1 cellular context compared by ENCODE assay signal in the genomic region with DNA sequence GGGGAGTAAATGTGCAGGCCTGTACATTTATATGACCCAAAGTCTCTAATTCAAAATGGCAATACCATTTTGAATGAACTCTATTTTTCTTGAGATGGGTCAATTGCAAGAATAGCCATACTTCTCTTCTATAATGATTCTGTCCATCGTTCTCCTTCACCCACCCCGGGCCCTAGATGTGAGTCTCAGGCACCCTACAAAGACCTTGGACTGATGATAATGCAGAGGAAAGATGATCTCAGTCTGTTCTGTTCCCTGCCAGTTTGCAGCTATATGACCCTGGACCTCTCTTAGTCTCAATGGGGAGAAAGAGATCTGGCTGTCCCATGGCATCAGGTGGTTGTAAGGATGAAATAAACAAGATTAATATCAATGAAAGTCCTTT.
TF ChIP-seq lines count a peak whose summit lies in the region.

No MANE protein-coding gene starts in this region.

TF ChIP-seq in GM23338, 12 proteins besides CTCF, POLR2A, EP300 and RAD21:
- TF ChIP-seq, protein P1, sequence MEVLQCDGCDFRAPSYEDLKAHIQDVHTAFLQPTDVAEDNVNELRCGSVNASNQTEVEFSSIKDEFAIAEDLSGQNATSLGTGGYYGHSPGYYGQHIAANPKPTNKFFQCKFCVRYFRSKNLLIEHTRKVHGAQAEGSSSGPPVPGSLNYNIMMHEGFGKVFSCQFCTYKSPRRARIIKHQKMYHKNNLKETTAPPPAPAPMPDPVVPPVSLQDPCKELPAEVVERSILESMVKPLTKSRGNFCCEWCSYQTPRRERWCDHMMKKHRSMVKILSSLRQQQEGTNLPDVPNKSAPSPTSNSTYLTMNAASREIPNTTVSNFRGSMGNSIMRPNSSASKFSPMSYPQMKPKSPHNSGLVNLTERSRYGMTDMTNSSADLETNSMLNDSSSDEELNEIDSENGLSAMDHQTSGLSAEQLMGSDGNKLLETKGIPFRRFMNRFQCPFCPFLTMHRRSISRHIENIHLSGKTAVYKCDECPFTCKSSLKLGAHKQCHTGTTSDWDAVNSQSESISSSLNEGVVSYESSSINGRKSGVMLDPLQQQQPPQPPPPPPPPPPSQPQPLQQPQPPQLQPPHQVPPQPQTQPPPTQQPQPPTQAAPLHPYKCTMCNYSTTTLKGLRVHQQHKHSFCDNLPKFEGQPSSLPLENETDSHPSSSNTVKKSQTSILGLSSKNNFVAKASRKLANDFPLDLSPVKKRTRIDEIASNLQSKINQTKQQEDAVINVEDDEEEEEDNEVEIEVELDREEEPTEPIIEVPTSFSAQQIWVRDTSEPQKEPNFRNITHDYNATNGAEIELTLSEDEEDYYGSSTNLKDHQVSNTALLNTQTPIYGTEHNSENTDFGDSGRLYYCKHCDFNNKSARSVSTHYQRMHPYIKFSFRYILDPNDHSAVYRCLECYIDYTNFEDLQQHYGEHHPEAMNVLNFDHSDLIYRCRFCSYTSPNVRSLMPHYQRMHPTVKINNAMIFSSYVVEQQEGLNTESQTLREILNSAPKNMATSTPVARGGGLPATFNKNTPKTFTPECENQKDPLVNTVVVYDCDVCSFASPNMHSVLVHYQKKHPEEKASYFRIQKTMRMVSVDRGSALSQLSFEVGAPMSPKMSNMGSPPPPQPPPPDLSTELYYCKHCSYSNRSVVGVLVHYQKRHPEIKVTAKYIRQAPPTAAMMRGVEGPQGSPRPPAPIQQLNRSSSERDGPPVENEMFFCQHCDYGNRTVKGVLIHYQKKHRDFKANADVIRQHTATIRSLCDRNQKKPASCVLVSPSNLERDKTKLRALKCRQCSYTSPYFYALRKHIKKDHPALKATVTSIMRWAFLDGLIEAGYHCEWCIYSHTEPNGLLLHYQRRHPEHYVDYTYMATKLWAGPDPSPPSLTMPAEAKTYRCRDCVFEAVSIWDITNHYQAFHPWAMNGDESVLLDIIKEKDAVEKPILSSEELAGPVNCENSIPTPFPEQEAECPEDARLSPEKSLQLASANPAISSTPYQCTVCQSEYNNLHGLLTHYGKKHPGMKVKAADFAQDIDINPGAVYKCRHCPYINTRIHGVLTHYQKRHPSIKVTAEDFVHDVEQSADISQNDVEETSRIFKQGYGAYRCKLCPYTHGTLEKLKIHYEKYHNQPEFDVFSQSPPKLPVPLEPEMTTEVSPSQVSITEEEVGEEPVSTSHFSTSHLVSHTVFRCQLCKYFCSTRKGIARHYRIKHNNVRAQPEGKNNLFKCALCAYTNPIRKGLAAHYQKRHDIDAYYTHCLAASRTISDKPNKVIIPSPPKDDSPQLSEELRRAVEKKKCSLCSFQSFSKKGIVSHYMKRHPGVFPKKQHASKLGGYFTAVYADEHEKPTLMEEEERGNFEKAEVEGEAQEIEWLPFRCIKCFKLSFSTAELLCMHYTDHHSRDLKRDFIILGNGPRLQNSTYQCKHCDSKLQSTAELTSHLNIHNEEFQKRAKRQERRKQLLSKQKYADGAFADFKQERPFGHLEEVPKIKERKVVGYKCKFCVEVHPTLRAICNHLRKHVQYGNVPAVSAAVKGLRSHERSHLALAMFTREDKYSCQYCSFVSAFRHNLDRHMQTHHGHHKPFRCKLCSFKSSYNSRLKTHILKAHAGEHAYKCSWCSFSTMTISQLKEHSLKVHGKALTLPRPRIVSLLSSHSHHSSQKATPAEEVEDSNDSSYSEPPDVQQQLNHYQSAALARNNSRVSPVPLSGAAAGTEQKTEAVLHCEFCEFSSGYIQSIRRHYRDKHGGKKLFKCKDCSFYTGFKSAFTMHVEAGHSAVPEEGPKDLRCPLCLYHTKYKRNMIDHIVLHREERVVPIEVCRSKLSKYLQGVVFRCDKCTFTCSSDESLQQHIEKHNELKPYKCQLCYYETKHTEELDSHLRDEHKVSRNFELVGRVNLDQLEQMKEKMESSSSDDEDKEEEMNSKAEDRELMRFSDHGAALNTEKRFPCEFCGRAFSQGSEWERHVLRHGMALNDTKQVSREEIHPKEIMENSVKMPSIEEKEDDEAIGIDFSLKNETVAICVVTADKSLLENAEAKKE (CRISPR knock-in tag; IDR thresholded peaks at IDR 0.05): no peak
- TF ChIP-seq ZNF331 (CRISPR knock-in tag; IDR thresholded peaks at IDR 0.05; ENCODE audit: low read depth) (no peak), NANOG (IDR thresholded peaks at IDR 0.05; ENCODE audit: borderline replicate concordance) (no peak), ZNF114 (CRISPR knock-in tag; IDR thresholded peaks at IDR 0.05) (no peak), EZH2 (IDR thresholded peaks at IDR 0.05; ENCODE audit: low read depth, unreplicated experiment) (no peak), JUNB (IDR thresholded peaks at IDR 0.05; ENCODE audit: unreplicated experiment) (no peak), STAT1 (IDR thresholded peaks at IDR 0.05; ENCODE audit: unreplicated experiment) (no peak), EZH2phosphoT487 (IDR thresholded peaks at IDR 0.05; ENCODE audit: unreplicated experiment) (no peak), CREB1 (CRISPR knock-in tag; IDR thresholded peaks at IDR 0.05; ENCODE audit: low read depth) (no peak), POLR2AphosphoS5 (IDR thresholded peaks at IDR 0.05; ENCODE audit: low read depth) (no peak)
- TF ChIP-seq, protein P2, sequence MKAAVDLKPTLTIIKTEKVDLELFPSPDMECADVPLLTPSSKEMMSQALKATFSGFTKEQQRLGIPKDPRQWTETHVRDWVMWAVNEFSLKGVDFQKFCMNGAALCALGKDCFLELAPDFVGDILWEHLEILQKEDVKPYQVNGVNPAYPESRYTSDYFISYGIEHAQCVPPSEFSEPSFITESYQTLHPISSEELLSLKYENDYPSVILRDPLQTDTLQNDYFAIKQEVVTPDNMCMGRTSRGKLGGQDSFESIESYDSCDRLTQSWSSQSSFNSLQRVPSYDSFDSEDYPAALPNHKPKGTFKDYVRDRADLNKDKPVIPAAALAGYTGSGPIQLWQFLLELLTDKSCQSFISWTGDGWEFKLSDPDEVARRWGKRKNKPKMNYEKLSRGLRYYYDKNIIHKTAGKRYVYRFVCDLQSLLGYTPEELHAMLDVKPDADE (IDR thresholded peaks at IDR 0.05): no peak
- TF ChIP-seq, protein P3, sequence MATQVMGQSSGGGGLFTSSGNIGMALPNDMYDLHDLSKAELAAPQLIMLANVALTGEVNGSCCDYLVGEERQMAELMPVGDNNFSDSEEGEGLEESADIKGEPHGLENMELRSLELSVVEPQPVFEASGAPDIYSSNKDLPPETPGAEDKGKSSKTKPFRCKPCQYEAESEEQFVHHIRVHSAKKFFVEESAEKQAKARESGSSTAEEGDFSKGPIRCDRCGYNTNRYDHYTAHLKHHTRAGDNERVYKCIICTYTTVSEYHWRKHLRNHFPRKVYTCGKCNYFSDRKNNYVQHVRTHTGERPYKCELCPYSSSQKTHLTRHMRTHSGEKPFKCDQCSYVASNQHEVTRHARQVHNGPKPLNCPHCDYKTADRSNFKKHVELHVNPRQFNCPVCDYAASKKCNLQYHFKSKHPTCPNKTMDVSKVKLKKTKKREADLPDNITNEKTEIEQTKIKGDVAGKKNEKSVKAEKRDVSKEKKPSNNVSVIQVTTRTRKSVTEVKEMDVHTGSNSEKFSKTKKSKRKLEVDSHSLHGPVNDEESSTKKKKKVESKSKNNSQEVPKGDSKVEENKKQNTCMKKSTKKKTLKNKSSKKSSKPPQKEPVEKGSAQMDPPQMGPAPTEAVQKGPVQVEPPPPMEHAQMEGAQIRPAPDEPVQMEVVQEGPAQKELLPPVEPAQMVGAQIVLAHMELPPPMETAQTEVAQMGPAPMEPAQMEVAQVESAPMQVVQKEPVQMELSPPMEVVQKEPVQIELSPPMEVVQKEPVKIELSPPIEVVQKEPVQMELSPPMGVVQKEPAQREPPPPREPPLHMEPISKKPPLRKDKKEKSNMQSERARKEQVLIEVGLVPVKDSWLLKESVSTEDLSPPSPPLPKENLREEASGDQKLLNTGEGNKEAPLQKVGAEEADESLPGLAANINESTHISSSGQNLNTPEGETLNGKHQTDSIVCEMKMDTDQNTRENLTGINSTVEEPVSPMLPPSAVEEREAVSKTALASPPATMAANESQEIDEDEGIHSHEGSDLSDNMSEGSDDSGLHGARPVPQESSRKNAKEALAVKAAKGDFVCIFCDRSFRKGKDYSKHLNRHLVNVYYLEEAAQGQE (IDR thresholded peaks at IDR 0.05; ENCODE audit: unreplicated experiment): no peak
